Comparison of ENCODE assay signal across 10 cellular contexts in the genomic region with DNA sequence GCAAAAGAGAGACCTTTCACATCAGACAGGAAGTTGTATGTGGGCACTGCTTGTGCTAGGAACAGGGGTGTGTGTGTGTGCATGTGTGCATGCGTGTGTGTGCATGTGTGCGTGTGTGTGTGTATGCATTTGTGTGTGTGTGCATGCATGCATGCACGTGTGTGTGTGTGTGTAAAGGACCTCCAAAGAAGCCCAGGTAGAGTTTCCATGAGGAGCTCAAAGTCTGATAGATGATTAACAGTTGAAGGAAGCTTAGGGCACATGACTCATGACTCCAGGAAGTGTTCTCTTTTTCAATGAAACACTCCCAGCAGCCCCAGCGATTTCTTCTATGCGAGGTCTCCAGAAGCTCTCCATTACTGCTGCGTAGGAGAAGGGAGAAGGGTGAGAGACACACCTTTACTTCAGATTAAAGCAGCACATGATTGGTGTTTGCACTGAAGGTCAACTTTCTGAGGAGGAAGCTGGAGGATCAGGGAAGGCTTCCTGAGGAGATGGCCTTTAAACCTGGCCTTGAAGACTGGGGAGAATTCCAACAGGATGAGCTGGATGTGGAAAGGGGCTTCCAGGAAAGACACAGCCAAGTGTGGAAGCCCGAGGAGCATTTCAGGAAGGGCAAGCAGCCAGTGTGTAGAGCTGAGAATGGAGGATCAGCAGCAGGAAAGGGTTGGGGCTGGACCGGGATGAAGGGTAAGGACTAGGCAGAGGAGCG.
DNase-seq lines count a peak whose midpoint lies in the region; ATAC-seq, FAIRE-seq and TF ChIP-seq lines count a peak whose summit lies in the region.
"Had no signal": no experiment of that assay in that cellular context is flagged by ENCODE, and none has a peak within 500 bp of the region (broad histone marks: within the 10 kb centered on the region; RNA-seq: fewer than 3 reads in every experiment).

No MANE protein-coding gene starts in this region.

- no TSS peak for BruUV-seq in K562 (replicated peaks; lab: Mats Ljungman, UMichigan)

- no peaks in the 10 kb centered on the region for H3K9me3 Mint-ChIP-seq in activated CD8-positive, alpha-beta memory T cell treated with anti-CD3 and anti-CD28 coated beads, Interleukin-2, amount 10 ng/mL, durations not matched to agents 7 days and 5 days (ENCODE audit: low read depth)
- H3K9me3 Mint-ChIP-seq in stimulated activated effector memory CD8-positive, alpha-beta T cell treated with anti-CD3 and anti-CD28 coated beads, Interleukin-12 subunit alpha, Interleukin-12 subunit beta, amount 100 ng/mL, for 72 hours, result no peaks in the 10 kb centered on the region

- H3K4me3 ChIP-seq in K562 (no peak overlapping the region), upper lobe of right lung (no peak overlapping the region)

- H3K27me3 Mint-ChIP-seq in activated CD8-positive, alpha-beta memory T cell treated with anti-CD3 and anti-CD28 coated beads, Interleukin-2, amount 10 ng/mL, durations not matched to agents 7 days and 5 days, result no peaks in the 10 kb centered on the region

- peak overlapping the region; percentile 59 for H2AFZ ChIP-seq in K562 (ENCODE audit: low read depth, low read length)

- TF ChIP-seq RAD21 in Ishikawa (IDR thresholded peaks at IDR 0.05; ENCODE audit: low read depth), result no peak
- no peak for TF ChIP-seq RAD21 in K562 (CRISPR knock-in tag; conservative IDR thresholded peaks at IDR 0.05 in 1 of 2, IDR thresholded peaks at IDR 0.05 in 1 of 2)

- in situ Hi-C loops in K562 (cut with MboI), result loop anchor here (25.0 kb wide), 2 partner anchors 555 to 1180 kb away; no protein-coding TSS in a partner anchor

- H4K20me1 ChIP-seq in K562 (replicated peaks; ENCODE audit: control insufficient read depth, insufficient read depth, low read length), result no peaks in the 10 kb centered on the region

- TF ChIP-seq CTCF in K562 (IDR thresholded peaks at IDR 0.05 in 2 of 3, conservative IDR thresholded peaks at IDR 0.05 in 1 of 3; ENCODE audit: insufficient read depth in 2 of 3, low read depth in 1 of 3, low read length in 3 of 3) (no peak), upper lobe of right lung (IDR thresholded peaks at IDR 0.05) (no peak), GM20000 (IDR thresholded peaks at IDR 0.05; ENCODE audit: extremely low read depth, missing control alignments) (no peak)

- POLR2A ChIA-PET in K562 (lab: Yijun Ruan, JAX), result interaction anchor here (0.6 kb wide), 1 partner anchor 358 kb away, joined by 3 read pairs; no protein-coding TSS in a partner anchor

- DNase-seq in activated CD8-positive, alpha-beta memory T cell treated with anti-CD3 and anti-CD28 coated beads, Interleukin-2, amount 10 ng/mL, durations not matched to agents 7 days and 5 days, result no peak
- no peak for DNase-seq in activated CD8-positive, alpha-beta memory T cell treated with anti-CD3 and anti-CD28 coated beads for 24 hours
- DNase-seq in K562 (ENCODE audit: extremely low read depth in 1 of 4, low spot score in 3 of 4), result no peak
- no peak for DNase-seq in stimulated activated effector memory CD8-positive, alpha-beta T cell treated with anti-CD3 and anti-CD28 coated beads, Interleukin-12 subunit alpha, Interleukin-12 subunit beta, amount 100 ng/mL, for 72 hours (ENCODE audit: low spot score in 2 of 2)
- no peak for DNase-seq in upper lobe of right lung
- DNase-seq in Right ventricle myocardium superior, result no peak
- no peak for DNase-seq in GM20000 (ENCODE audit: low spot score)
- DNase-seq: NCI-H1417 had no signal

- no peak for TF ChIP-seq POLR2A in K562 (conservative IDR thresholded peaks at IDR 0.05)

- H3K79me2 ChIP-seq in K562 (ENCODE audit: control insufficient read depth, insufficient read depth, low read length), result no peaks in the 10 kb centered on the region

- ATAC-seq in activated CD8-positive, alpha-beta memory T cell treated with anti-CD3 and anti-CD28 coated beads, Interleukin-2, amount 10 ng/mL, durations not matched to agents 7 days and 5 days, result no peak
- ATAC-seq in K562, result peak; percentile 29; the same call in 2 of the 3 replicates
- peak; percentile 57 for ATAC-seq in stimulated activated effector memory CD8-positive, alpha-beta T cell treated with anti-CD3 and anti-CD28 coated beads, Interleukin-12 subunit alpha, Interleukin-12 subunit beta, amount 100 ng/mL, for 72 hours
- ATAC-seq in upper lobe of right lung, result no peak
- ATAC-seq in Right ventricle myocardium superior (ENCODE audit: poor library complexity), result no peak

- H3K36me3 ChIP-seq in K562 (ENCODE audit: control insufficient read depth, insufficient read depth, low read length) (no peaks in the 10 kb centered on the region), upper lobe of right lung (no peaks in the 10 kb centered on the region)
- H3K36me3 ChIP-seq: neutrophil had no signal

- CTCF ChIA-PET in activated CD8-positive, alpha-beta memory T cell treated with anti-CD3 and anti-CD28 coated beads, Interleukin-2, amount 10 ng/mL, durations not matched to agents 7 days and 5 days (lab: Charles Lee), result interaction anchor here (1.2 to 1.3 kb wide), 2 partner anchors 89 to 287 kb away, joined by 3 read pairs; no protein-coding TSS in a partner anchor
- CTCF ChIA-PET in K562 (lab: Yijun Ruan, JAX; ENCODE audit: low intra/inter-chr PET ratio), result no interaction called here

- no peaks in the 10 kb centered on the region for H3K9me1 ChIP-seq in K562 (ENCODE audit: control insufficient read depth, insufficient read depth, low read length)

- H3K27ac ChIP-seq in K562 (ENCODE audit: extremely low read depth, low read depth, low read length), result no peak overlapping the region
- no peak overlapping the region for H3K27ac ChIP-seq in upper lobe of right lung
- H3K27ac ChIP-seq: neutrophil had no signal

- H3K9me3 ChIP-seq in K562 (replicated peaks; ENCODE audit: control insufficient read depth, insufficient read depth, low read depth, low read length) (no peaks in the 10 kb centered on the region), upper lobe of right lung (no peaks in the 10 kb centered on the region)
- H3K9me3 ChIP-seq: neutrophil had no signal

- peak overlapping the region; percentile 25; the same call in 1 of the 2 replicates for H3K4me2 ChIP-seq in K562 (ENCODE audit: insufficient read depth, low read length)

- no peak overlapping the region for H3K9ac ChIP-seq in K562 (ENCODE audit: insufficient read depth in 1 of 2, low read depth in 2 of 2, low read length in 2 of 2)

- no peak for TF ChIP-seq EP300 in Ishikawa (IDR thresholded peaks at IDR 0.05; ENCODE audit: borderline replicate concordance)
- no peak for TF ChIP-seq EP300 in K562 (IDR thresholded peaks at IDR 0.05; ENCODE audit: low read length)

- H3K27me3 ChIP-seq in K562 (ENCODE audit: control insufficient read depth in 2 of 2, insufficient read depth in 2 of 2, low read length in 2 of 2) (no peaks in the 10 kb centered on the region), upper lobe of right lung (no peaks in the 10 kb centered on the region)
- H3K27me3 ChIP-seq: neutrophil had no signal

- 22% methylated on average over 6 of the region's 9 CpGs for WGBS in K562 (ENCODE audit: insufficient coverage, low coverage, missing lambda C conversion rate)

- FAIRE-seq in K562 (lab: Jason Lieb, UNC), result no peak

- intact Hi-C loops in K562 (cut with micrococcal nuclease) (loop anchor here (10.0 kb wide), 1 partner anchor 277 kb away; no protein-coding TSS in a partner anchor), upper lobe of right lung (cut with DNase I) (no loop called here), Right ventricle myocardium superior (cut with DNase I) (loop anchor here (5.0 kb wide), 1 partner anchor 430 kb away; no protein-coding TSS in a partner anchor)

- peaks cover 0 to 9% of the 10 kb centered on the region in 2 experiments; a peak in 2 of 5 replicates for H3K4me1 ChIP-seq in K562 (replicated peaks in 1 of 2; ENCODE audit: control insufficient read depth in 2 of 2, insufficient read depth in 2 of 2, low read length in 2 of 2)
- H3K4me1 ChIP-seq in upper lobe of right lung, result no peaks in the 10 kb centered on the region

- H3K36me3 Mint-ChIP-seq in activated CD8-positive, alpha-beta memory T cell treated with anti-CD3 and anti-CD28 coated beads, Interleukin-2, amount 10 ng/mL, durations not matched to agents 7 days and 5 days, result peaks cover 11% of the 10 kb centered on the region
- H3K36me3 Mint-ChIP-seq in stimulated activated effector memory CD8-positive, alpha-beta T cell treated with anti-CD3 and anti-CD28 coated beads, Interleukin-12 subunit alpha, Interleukin-12 subunit beta, amount 100 ng/mL, for 72 hours, result no peaks in the 10 kb centered on the region

- no peak overlapping the region for H3K4me3 Mint-ChIP-seq in activated CD8-positive, alpha-beta memory T cell treated with anti-CD3 and anti-CD28 coated beads, Interleukin-2, amount 10 ng/mL, durations not matched to agents 7 days and 5 days
- no peak overlapping the region for H3K4me3 Mint-ChIP-seq in stimulated activated effector memory CD8-positive, alpha-beta T cell treated with anti-CD3 and anti-CD28 coated beads, Interleukin-12 subunit alpha, Interleukin-12 subunit beta, amount 100 ng/mL, for 72 hours

- H3K27ac Mint-ChIP-seq in activated CD8-positive, alpha-beta memory T cell treated with anti-CD3 and anti-CD28 coated beads, Interleukin-2, amount 10 ng/mL, durations not matched to agents 7 days and 5 days, result peak overlapping the region; percentile 65
- H3K27ac Mint-ChIP-seq in stimulated activated effector memory CD8-positive, alpha-beta T cell treated with anti-CD3 and anti-CD28 coated beads, Interleukin-12 subunit alpha, Interleukin-12 subunit beta, amount 100 ng/mL, for 72 hours, result peak overlapping the region; percentile 38

- H3K4me1 Mint-ChIP-seq in activated CD8-positive, alpha-beta memory T cell treated with anti-CD3 and anti-CD28 coated beads, Interleukin-2, amount 10 ng/mL, durations not matched to agents 7 days and 5 days, result peaks cover 21% of the 10 kb centered on the region
- peaks cover 16% of the 10 kb centered on the region for H3K4me1 Mint-ChIP-seq in stimulated activated effector memory CD8-positive, alpha-beta T cell treated with anti-CD3 and anti-CD28 coated beads, Interleukin-12 subunit alpha, Interleukin-12 subunit beta, amount 100 ng/mL, for 72 hours

TF ChIP-seq in Ishikawa, 13 proteins besides CTCF, POLR2A, EP300 and RAD21 (continues in another document):
- TF ChIP-seq ZBTB7A (IDR thresholded peaks at IDR 0.05; ENCODE audit: low read depth) (no peak), EGR1 (IDR thresholded peaks at IDR 0.05) (no peak), TEAD4 (IDR thresholded peaks at IDR 0.05) (no peak)

TF ChIP-seq in K562, 482 proteins besides CTCF, POLR2A, EP300 and RAD21 (continues in another document):
- no peak for TF ChIP-seq MCM2 (IDR thresholded peaks at IDR 0.05; ENCODE audit: low read depth)
- TF ChIP-seq, protein P1, sequence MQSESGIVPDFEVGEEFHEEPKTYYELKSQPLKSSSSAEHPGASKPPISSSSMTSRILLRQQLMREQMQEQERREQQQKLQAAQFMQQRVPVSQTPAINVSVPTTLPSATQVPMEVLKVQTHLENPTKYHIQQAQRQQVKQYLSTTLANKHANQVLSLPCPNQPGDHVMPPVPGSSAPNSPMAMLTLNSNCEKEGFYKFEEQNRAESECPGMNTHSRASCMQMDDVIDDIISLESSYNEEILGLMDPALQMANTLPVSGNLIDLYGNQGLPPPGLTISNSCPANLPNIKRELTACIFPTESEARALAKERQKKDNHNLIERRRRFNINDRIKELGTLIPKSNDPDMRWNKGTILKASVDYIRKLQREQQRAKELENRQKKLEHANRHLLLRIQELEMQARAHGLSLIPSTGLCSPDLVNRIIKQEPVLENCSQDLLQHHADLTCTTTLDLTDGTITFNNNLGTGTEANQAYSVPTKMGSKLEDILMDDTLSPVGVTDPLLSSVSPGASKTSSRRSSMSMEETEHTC (IDR thresholded peaks at IDR 0.05), result no peak

Comparison
In these comparisons a context has a peak if more than half of its experiments do, and no peak if none do; other contexts are left out.
1. ATAC-seq: peak in K562 (single experiment) and stimulated activated effector memory CD8-positive, alpha-beta T cell treated with anti-CD3 and anti-CD28 coated beads, Interleukin-12 subunit alpha, Interleukin-12 subunit beta, amount 100 ng/mL, for 72 hours (single experiment); none in activated CD8-positive, alpha-beta memory T cell treated with anti-CD3 and anti-CD28 coated beads, Interleukin-2, amount 10 ng/mL, durations not matched to agents 7 days and 5 days (single experiment), upper lobe of right lung (single experiment) and Right ventricle myocardium superior (single experiment).